ENCODE assay signal across 8 cellular contexts in the genomic region with DNA sequence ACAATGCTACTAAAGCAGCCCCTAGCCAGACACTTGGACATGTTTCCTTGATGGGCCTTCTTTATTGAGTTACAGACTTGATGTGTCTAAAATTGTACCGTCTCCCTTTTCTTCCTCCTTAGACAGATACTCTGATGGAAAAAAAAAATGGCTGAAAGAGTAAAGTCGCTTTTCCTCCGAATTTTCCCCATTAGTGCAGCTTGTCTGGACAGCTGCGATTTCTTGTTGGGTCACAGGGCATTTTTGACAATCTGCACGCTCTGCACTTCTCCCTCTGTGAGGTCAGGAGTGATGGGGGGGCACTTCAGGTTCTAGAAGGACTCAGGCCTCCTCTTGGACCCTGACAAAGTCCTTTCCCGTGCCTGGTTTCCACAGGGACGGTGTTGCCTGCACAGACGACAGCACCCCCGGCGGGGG. TPM values are rescaled to one million over a fixed set of nuclear protein-coding genes. Genes with fewer than 3 reads are reported as not detected.
DNase-seq lines count a peak whose midpoint lies in the region; ATAC-seq and TF ChIP-seq lines count a peak whose summit lies in the region.

No MANE protein-coding gene starts in this region.

- peaks cover 6 to 13% (median 11%) of the 10 kb centered on the region in 11 experiments; a peak in 20 of 22 replicates for H3K36me3 ChIP-seq in BLaER1 treated with 17β-estradiol and CSF1 and Interleukin-3, amounts not matched to agents 10 nM and 100 nM
- H3K36me3 ChIP-seq in brain microvascular endothelial cell (replicated peaks) (peaks cover 4% of the 10 kb centered on the region), mesendoderm (ENCODE audit: control insufficient read depth, insufficient read depth, low read length) (no peaks in the 10 kb centered on the region), vagina (peaks cover 0 to 12% of the 10 kb centered on the region in 2 donors)

- TF ChIP-seq CTCF in brain microvascular endothelial cell (IDR thresholded peaks at IDR 0.05; ENCODE audit: low read depth, low read length, missing control alignments) (peak; percentile 20), vagina (IDR thresholded peaks at IDR 0.05) (no peak)

- WGBS in mesendoderm (ENCODE audit: extremely low coverage, insufficient coverage, low lambda C conversion rate), result no CpG with 5 or more reads among the region's 10 CpGs

- no peak overlapping the region for H3K23ac ChIP-seq in mesendoderm (ENCODE audit: low read length)

- no peak for TF ChIP-seq RAD21 in Ishikawa (IDR thresholded peaks at IDR 0.05; ENCODE audit: low read depth)

- H3K4me2 ChIP-seq in BLaER1 treated with 17β-estradiol and CSF1 and Interleukin-3, amounts not matched to agents 10 nM and 100 nM, result peak overlapping the region; percentile 86 to 99 (median 95)
- H3K4me2 ChIP-seq in mesendoderm (ENCODE audit: low read length), result peak overlapping the region; percentile 69

- H3K4ac ChIP-seq in mesendoderm (ENCODE audit: low read depth, low read length), result no peak overlapping the region

- H3K27me3 ChIP-seq in BLaER1 treated with 17β-estradiol and CSF1 and Interleukin-3, amounts not matched to agents 10 nM and 100 nM, result no peaks in the 10 kb centered on the region; a peak in 1 of 22 replicates
- no peaks in the 10 kb centered on the region for H3K27me3 ChIP-seq in brain microvascular endothelial cell (replicated peaks)
- no peaks in the 10 kb centered on the region for H3K27me3 ChIP-seq in mesendoderm (ENCODE audit: insufficient read depth, low read length, poor library complexity)
- no peaks in the 10 kb centered on the region for H3K27me3 ChIP-seq in vagina

- no peak overlapping the region for H2BK120ac ChIP-seq in mesendoderm (ENCODE audit: low read depth, low read length)

- peak overlapping the region; percentile 85 to 98 (median 92) for H3K9ac ChIP-seq in BLaER1 treated with 17β-estradiol and CSF1 and Interleukin-3, amounts not matched to agents 10 nM and 100 nM
- peak overlapping the region; percentile 93 for H3K9ac ChIP-seq in mesendoderm (ENCODE audit: low read length)

- DNase-seq in brain microvascular endothelial cell (no peak), mesendoderm (no peak), vagina (ENCODE audit: extremely low spot score in 2 of 2) (no peak)
- no peak for DNase-seq in central memory CD4-positive, alpha-beta T cell

- intact Hi-C loops in vagina (cut with DNase I), result no loop called here

- peak overlapping the region; percentile 78 to 97 (median 92) for H3K4me3 ChIP-seq in BLaER1 treated with 17β-estradiol and CSF1 and Interleukin-3, amounts not matched to agents 10 nM and 100 nM
- H3K4me3 ChIP-seq in brain microvascular endothelial cell (ENCODE audit: low read depth, low read length) (peak overlapping the region; percentile 86), mesendoderm (ENCODE audit: low read length) (peak overlapping the region; percentile 88), vagina (peak overlapping the region; percentile 71 to 82)

- in situ Hi-C loops in brain microvascular endothelial cell (cut with HindIII; ENCODE audit: low pct_ligation_motif_present, low sequenced_read_pairs), result no loop called here

- TF ChIP-seq POLR2A in vagina (IDR thresholded peaks at IDR 0.05), result no peak

- no peak overlapping the region for H2AK5ac ChIP-seq in mesendoderm (ENCODE audit: low read length)

- peaks cover 2% of the 10 kb centered on the region for H3K79me1 ChIP-seq in mesendoderm (ENCODE audit: low read length)

- no peak overlapping the region for H2BK15ac ChIP-seq in mesendoderm (replicated peaks; ENCODE audit: low read depth)

- H3K56ac ChIP-seq in mesendoderm (ENCODE audit: low read length), result peak overlapping the region; percentile 95

- H3K4me1 ChIP-seq in BLaER1 treated with 17β-estradiol and CSF1 and Interleukin-3, amounts not matched to agents 10 nM and 100 nM, result peaks cover 30 to 62% (median 41%) of the 10 kb centered on the region in 10 experiments
- no peaks in the 10 kb centered on the region for H3K4me1 ChIP-seq in mesendoderm (ENCODE audit: control insufficient read depth, low read depth, low read length)
- H3K4me1 ChIP-seq in vagina, result peaks cover 39% of the 10 kb centered on the region

- H4K20me1 ChIP-seq in BLaER1 treated with 17β-estradiol and CSF1 and Interleukin-3, amounts not matched to agents 10 nM and 100 nM, result peaks cover 21 to 35% (median 31%) of the 10 kb centered on the region in 11 experiments; a peak in 21 of 22 replicates

- peak overlapping the region; percentile 87 to 98 (median 93) for H3K27ac ChIP-seq in BLaER1 treated with 17β-estradiol and CSF1 and Interleukin-3, amounts not matched to agents 10 nM and 100 nM
- H3K27ac ChIP-seq in brain microvascular endothelial cell, result peak overlapping the region; percentile 98
- peak overlapping the region; percentile 71 for H3K27ac ChIP-seq in mesendoderm (ENCODE audit: low read depth, low read length)
- peak overlapping the region; percentile 99 for H3K27ac ChIP-seq in vagina

- H3K9me3 ChIP-seq in BLaER1 treated with 17β-estradiol and CSF1 and Interleukin-3, amounts not matched to agents 10 nM and 100 nM (replicated peaks in 1 of 11), result no peaks in the 10 kb centered on the region
- no peaks in the 10 kb centered on the region for H3K9me3 ChIP-seq in vagina

- H4K8ac ChIP-seq in mesendoderm (ENCODE audit: low read depth, low read length), result no peak overlapping the region

- H2BK5ac ChIP-seq in mesendoderm (ENCODE audit: low read length), result no peak overlapping the region

- no peak for ATAC-seq in GM21367 (IDR thresholded peaks at IDR 0.05; ENCODE audit: unreplicated experiment)
- ATAC-seq in GM21423 (IDR thresholded peaks at IDR 0.05; ENCODE audit: unreplicated experiment), result no peak

- peaks cover 26% of the 10 kb centered on the region for H3K79me2 ChIP-seq in mesendoderm (ENCODE audit: control insufficient read depth, insufficient read depth, low read length)

- TF ChIP-seq EP300 in Ishikawa (IDR thresholded peaks at IDR 0.05; ENCODE audit: borderline replicate concordance), result no peak

- H4K5ac ChIP-seq in mesendoderm (ENCODE audit: low read length), result no peak overlapping the region

- H3K18ac ChIP-seq in mesendoderm (ENCODE audit: low read length), result peak overlapping the region; percentile 6

TF ChIP-seq in Ishikawa, 13 proteins besides CTCF, POLR2A, EP300 and RAD21:
- no peak for TF ChIP-seq TAF1 (IDR thresholded peaks at IDR 0.05; ENCODE audit: low read depth)
- TF ChIP-seq, protein P1, sequence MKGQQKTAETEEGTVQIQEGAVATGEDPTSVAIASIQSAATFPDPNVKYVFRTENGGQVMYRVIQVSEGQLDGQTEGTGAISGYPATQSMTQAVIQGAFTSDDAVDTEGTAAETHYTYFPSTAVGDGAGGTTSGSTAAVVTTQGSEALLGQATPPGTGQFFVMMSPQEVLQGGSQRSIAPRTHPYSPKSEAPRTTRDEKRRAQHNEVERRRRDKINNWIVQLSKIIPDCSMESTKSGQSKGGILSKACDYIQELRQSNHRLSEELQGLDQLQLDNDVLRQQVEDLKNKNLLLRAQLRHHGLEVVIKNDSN (IDR thresholded peaks at IDR 0.05), result no peak
- 0 out of 2 replicates have a peak, but pooled peaks have one; percentile 6 for TF ChIP-seq YY1 (IDR thresholded peaks at IDR 0.05; ENCODE audit: low read depth)

RNA-seq across cellular contexts. Expression of a gene that starts 1.0 kb away (rescaled TPM):
- 91.6 TPM for polyA plus RNA-seq in mesendoderm (2013, experiment 1 of 2)
- polyA plus RNA-seq in mesendoderm (2013, experiment 2 of 2), result 93.2 TPM
- 186 TPM for total RNA-seq in vagina

RNA-seq across cellular contexts. Expression of a gene that starts 54.0 kb away (rescaled TPM):
- 10.7 TPM for polyA plus RNA-seq in mesendoderm (2013, experiment 1 of 2)
- polyA plus RNA-seq in mesendoderm (2013, experiment 2 of 2), result 11.0 TPM
- 37.3 TPM for total RNA-seq in vagina
